ENCODE assay signal across 1 cellular context in the genomic region with DNA sequence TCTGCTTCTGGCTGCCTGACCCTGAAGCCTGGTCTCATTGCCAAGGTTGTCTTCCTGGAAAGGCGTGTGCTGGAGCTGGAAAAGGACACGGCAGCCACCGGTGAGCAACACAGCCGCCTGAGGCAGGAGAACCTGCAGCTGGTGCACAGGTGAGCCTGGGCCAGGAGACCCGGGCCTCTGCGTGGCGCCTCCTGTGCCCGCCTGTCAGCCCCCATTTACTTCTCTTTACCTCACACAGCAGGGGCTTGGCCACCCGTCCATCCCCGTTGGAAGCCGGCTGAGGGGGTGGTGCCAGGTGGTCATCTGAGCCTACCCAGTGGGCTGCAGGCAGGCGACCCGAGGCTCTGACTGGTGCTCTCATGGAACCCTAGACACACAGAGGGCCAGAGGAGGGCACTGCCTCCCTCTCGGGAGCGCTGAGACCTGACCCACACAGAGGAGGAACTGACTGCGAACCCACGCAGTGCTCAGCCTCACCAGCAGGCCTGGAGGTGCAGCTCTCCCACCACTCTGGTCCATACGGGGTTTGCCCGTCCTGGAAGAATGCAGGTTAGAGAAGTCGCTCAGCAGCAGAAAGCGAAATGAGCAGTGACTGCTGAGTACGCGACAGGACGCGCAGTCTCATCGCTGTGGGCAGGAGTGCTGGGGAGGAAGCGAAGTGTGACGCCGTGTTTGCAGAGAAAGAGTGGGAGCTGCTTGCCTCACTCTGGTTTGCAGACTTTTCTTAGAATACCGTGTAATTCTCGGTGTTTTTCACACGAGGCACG.
TF ChIP-seq lines count a peak whose summit lies in the region.

No MANE protein-coding gene starts in this region.

TF ChIP-seq in GM23338, 12 proteins besides CTCF, POLR2A, EP300 and RAD21:
- TF ChIP-seq POLR2AphosphoS5 (IDR thresholded peaks at IDR 0.05; ENCODE audit: low read depth) (no peak), NANOG (IDR thresholded peaks at IDR 0.05; ENCODE audit: borderline replicate concordance) (no peak), ZNF331 (CRISPR knock-in tag; IDR thresholded peaks at IDR 0.05; ENCODE audit: low read depth) (no peak), CREB1 (CRISPR knock-in tag; IDR thresholded peaks at IDR 0.05; ENCODE audit: low read depth) (no peak), ZNF114 (CRISPR knock-in tag; IDR thresholded peaks at IDR 0.05) (no peak), JUNB (IDR thresholded peaks at IDR 0.05; ENCODE audit: unreplicated experiment) (no peak), EZH2 (IDR thresholded peaks at IDR 0.05; ENCODE audit: low read depth, unreplicated experiment) (no peak), STAT1 (IDR thresholded peaks at IDR 0.05; ENCODE audit: unreplicated experiment) (no peak)
- TF ChIP-seq, protein P1, sequence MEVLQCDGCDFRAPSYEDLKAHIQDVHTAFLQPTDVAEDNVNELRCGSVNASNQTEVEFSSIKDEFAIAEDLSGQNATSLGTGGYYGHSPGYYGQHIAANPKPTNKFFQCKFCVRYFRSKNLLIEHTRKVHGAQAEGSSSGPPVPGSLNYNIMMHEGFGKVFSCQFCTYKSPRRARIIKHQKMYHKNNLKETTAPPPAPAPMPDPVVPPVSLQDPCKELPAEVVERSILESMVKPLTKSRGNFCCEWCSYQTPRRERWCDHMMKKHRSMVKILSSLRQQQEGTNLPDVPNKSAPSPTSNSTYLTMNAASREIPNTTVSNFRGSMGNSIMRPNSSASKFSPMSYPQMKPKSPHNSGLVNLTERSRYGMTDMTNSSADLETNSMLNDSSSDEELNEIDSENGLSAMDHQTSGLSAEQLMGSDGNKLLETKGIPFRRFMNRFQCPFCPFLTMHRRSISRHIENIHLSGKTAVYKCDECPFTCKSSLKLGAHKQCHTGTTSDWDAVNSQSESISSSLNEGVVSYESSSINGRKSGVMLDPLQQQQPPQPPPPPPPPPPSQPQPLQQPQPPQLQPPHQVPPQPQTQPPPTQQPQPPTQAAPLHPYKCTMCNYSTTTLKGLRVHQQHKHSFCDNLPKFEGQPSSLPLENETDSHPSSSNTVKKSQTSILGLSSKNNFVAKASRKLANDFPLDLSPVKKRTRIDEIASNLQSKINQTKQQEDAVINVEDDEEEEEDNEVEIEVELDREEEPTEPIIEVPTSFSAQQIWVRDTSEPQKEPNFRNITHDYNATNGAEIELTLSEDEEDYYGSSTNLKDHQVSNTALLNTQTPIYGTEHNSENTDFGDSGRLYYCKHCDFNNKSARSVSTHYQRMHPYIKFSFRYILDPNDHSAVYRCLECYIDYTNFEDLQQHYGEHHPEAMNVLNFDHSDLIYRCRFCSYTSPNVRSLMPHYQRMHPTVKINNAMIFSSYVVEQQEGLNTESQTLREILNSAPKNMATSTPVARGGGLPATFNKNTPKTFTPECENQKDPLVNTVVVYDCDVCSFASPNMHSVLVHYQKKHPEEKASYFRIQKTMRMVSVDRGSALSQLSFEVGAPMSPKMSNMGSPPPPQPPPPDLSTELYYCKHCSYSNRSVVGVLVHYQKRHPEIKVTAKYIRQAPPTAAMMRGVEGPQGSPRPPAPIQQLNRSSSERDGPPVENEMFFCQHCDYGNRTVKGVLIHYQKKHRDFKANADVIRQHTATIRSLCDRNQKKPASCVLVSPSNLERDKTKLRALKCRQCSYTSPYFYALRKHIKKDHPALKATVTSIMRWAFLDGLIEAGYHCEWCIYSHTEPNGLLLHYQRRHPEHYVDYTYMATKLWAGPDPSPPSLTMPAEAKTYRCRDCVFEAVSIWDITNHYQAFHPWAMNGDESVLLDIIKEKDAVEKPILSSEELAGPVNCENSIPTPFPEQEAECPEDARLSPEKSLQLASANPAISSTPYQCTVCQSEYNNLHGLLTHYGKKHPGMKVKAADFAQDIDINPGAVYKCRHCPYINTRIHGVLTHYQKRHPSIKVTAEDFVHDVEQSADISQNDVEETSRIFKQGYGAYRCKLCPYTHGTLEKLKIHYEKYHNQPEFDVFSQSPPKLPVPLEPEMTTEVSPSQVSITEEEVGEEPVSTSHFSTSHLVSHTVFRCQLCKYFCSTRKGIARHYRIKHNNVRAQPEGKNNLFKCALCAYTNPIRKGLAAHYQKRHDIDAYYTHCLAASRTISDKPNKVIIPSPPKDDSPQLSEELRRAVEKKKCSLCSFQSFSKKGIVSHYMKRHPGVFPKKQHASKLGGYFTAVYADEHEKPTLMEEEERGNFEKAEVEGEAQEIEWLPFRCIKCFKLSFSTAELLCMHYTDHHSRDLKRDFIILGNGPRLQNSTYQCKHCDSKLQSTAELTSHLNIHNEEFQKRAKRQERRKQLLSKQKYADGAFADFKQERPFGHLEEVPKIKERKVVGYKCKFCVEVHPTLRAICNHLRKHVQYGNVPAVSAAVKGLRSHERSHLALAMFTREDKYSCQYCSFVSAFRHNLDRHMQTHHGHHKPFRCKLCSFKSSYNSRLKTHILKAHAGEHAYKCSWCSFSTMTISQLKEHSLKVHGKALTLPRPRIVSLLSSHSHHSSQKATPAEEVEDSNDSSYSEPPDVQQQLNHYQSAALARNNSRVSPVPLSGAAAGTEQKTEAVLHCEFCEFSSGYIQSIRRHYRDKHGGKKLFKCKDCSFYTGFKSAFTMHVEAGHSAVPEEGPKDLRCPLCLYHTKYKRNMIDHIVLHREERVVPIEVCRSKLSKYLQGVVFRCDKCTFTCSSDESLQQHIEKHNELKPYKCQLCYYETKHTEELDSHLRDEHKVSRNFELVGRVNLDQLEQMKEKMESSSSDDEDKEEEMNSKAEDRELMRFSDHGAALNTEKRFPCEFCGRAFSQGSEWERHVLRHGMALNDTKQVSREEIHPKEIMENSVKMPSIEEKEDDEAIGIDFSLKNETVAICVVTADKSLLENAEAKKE (CRISPR knock-in tag; IDR thresholded peaks at IDR 0.05), result no peak
- TF ChIP-seq, protein P2, sequence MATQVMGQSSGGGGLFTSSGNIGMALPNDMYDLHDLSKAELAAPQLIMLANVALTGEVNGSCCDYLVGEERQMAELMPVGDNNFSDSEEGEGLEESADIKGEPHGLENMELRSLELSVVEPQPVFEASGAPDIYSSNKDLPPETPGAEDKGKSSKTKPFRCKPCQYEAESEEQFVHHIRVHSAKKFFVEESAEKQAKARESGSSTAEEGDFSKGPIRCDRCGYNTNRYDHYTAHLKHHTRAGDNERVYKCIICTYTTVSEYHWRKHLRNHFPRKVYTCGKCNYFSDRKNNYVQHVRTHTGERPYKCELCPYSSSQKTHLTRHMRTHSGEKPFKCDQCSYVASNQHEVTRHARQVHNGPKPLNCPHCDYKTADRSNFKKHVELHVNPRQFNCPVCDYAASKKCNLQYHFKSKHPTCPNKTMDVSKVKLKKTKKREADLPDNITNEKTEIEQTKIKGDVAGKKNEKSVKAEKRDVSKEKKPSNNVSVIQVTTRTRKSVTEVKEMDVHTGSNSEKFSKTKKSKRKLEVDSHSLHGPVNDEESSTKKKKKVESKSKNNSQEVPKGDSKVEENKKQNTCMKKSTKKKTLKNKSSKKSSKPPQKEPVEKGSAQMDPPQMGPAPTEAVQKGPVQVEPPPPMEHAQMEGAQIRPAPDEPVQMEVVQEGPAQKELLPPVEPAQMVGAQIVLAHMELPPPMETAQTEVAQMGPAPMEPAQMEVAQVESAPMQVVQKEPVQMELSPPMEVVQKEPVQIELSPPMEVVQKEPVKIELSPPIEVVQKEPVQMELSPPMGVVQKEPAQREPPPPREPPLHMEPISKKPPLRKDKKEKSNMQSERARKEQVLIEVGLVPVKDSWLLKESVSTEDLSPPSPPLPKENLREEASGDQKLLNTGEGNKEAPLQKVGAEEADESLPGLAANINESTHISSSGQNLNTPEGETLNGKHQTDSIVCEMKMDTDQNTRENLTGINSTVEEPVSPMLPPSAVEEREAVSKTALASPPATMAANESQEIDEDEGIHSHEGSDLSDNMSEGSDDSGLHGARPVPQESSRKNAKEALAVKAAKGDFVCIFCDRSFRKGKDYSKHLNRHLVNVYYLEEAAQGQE (IDR thresholded peaks at IDR 0.05; ENCODE audit: unreplicated experiment), result no peak
